In genomic region chr19:1130801-1131717, GRCh38 we compare ENCODE assay signal across 8 cellular contexts. TPM values are rescaled to one million over a fixed set of nuclear protein-coding genes. Genes with fewer than 3 reads are reported as not detected.
DNase-seq lines count a peak whose midpoint lies in the region; ATAC-seq lines count a peak whose summit lies in the region.

No MANE protein-coding gene starts in this region.

- peaks cover 34 to 44% of the 10 kb centered on the region in 2 donors for H3K4me1 Mint-ChIP-seq in immature natural killer cell

- H3K4me3 Mint-ChIP-seq in immature natural killer cell = peak overlapping the region; percentile 77 to 85 (median 82)

- peak overlapping the region; percentile 81 to 95 (median 91) for H3K27ac Mint-ChIP-seq in immature natural killer cell

- peaks cover 0 to 1% (median 0%) of the 10 kb centered on the region in 6 donors for H3K9me3 Mint-ChIP-seq in immature natural killer cell

- H3K27me3 Mint-ChIP-seq in immature natural killer cell (ENCODE audit: low read depth in 3 of 3) = peaks cover 12 to 21% (median 13%) of the 10 kb centered on the region in 3 donors

- DNase-seq in activated CD8-positive, alpha-beta memory T cell treated with anti-CD3 and anti-CD28 coated beads for 24 hours = peak; percentile 77
- no peak for DNase-seq in activated CD8-positive, alpha-beta memory T cell treated with anti-CD3 and anti-CD28 coated beads, Interleukin-2, amount 50 U/mL, for 4 hours
- DNase-seq in activated naive CD4-positive, alpha-beta T cell treated with anti-CD3 and anti-CD28 coated beads, Interleukin-2, amount 50 U/mL, for 16 hours = peak; percentile 73
- DNase-seq in immature natural killer cell = peak in 1 of 3 donors; percentile 27
- peak in 2 of 3 experiments; percentile 47 to 51 for DNase-seq in stimulated activated CD4-positive, alpha-beta T cell treated with anti-CD3 and anti-CD28 coated beads, TNF-alpha, amount 100 ng/mL, for 4 hours (ENCODE audit: low read depth in 3 of 3)
- DNase-seq in KG1 (lab: John Stamatoyannopoulos, UW) = no peak
- DNase-seq in mucosa of gallbladder (ENCODE audit: low spot score) = no peak

- no peak for ATAC-seq in HG02970 (IDR thresholded peaks at IDR 0.05; ENCODE audit: low FRiP score, unreplicated experiment)

- no peaks in the 10 kb centered on the region for H3K36me3 Mint-ChIP-seq in immature natural killer cell

RNA-seq across cellular contexts. Expression of gene GPX4, which starts 27.3 kb away (rescaled TPM):
- polyA plus RNA-seq in immature natural killer cell = 100 to 1,000 TPM; 225 to 320 (median 280) TPM
- 294 TPM for total RNA-seq in mucosa of gallbladder

RNA-seq across cellular contexts. Expression of gene POLR2E, which starts 35.9 kb away (rescaled TPM):
- polyA plus RNA-seq in immature natural killer cell = 100 to 1,000 TPM; 182 to 288 (median 237) TPM
- total RNA-seq in mucosa of gallbladder = 137 TPM

RNA-seq across cellular contexts. Expression of gene SBNO2, which starts 43.0 kb away (rescaled TPM):
- polyA plus RNA-seq in immature natural killer cell = 1 to 10 TPM in 1 of 3 donors, under 1 TPM in 2; 0.27 to 3.4 (median 0.89) TPM
- total RNA-seq in mucosa of gallbladder = 64.1 TPM

Comparison
In these comparisons a context has a peak if more than half of its experiments do, and no peak if none do; other contexts are left out.
1. DNase-seq: peak in activated CD8-positive, alpha-beta memory T cell treated with anti-CD3 and anti-CD28 coated beads for 24 hours (single experiment), activated naive CD4-positive, alpha-beta T cell treated with anti-CD3 and anti-CD28 coated beads, Interleukin-2, amount 50 U/mL, for 16 hours (single experiment) and stimulated activated CD4-positive, alpha-beta T cell treated with anti-CD3 and anti-CD28 coated beads, TNF-alpha, amount 100 ng/mL, for 4 hours (2 of 3); none in activated CD8-positive, alpha-beta memory T cell treated with anti-CD3 and anti-CD28 coated beads, Interleukin-2, amount 50 U/mL, for 4 hours (single experiment), KG1 (single experiment) and mucosa of gallbladder (single experiment).